9 cellular contexts compared by ENCODE assay signal in genomic region chr2:159497256-159497655, GRCh38.
DNase-seq lines count a peak whose midpoint lies in the region; ATAC-seq, FAIRE-seq and TF ChIP-seq lines count a peak whose summit lies in the region.
"Had no signal": no experiment of that assay in that cellular context is flagged by ENCODE, and none has a peak within 500 bp of the region (broad histone marks: within the 10 kb centered on the region; RNA-seq: fewer than 3 reads in every experiment).

No MANE protein-coding gene starts in this region.

- TF ChIP-seq CTCF in neural crest cell (conservative IDR thresholded peaks at IDR 0.05) (no peak), nephron progenitor cell (IDR thresholded peaks at IDR 0.05) (no peak)

- no peaks in the 10 kb centered on the region for H3K36me3 ChIP-seq in GM23248 (ENCODE audit: low read depth)

- H3K27ac Mint-ChIP-seq in neural crest cell (ENCODE audit: unreplicated experiment) (peak overlapping the region; percentile 63), nephron progenitor cell (no peak overlapping the region)
- H3K27ac Mint-ChIP-seq: T-helper 1 cell treated with Interleukin-12 subunit alpha and Interleukin-12 subunit beta and Interleukin-4 antibody, amounts not matched to agents 30 μg/mL and 1 μg/mL, for 36 hours had no signal

- H2AFZ ChIP-seq in GM23248: peak overlapping the region; percentile 59; the same call in 1 of the 2 replicates

- peaks cover 24% of the 10 kb centered on the region for H3F3A ChIP-seq in GM23248 (ENCODE audit: insufficient read depth)

- H3K4me1 Mint-ChIP-seq in neural crest cell (peaks cover 11% of the 10 kb centered on the region), nephron progenitor cell (no peaks in the 10 kb centered on the region)

- peak overlapping the region; percentile 68 for H3K27ac ChIP-seq in GM23248

- peak; percentile 92 for FAIRE-seq in RCC 7860 (lab: Jason Lieb, UNC)

- H3K36me3 Mint-ChIP-seq in neural crest cell (ENCODE audit: low read depth) (peaks cover 26% of the 10 kb centered on the region), nephron progenitor cell (ENCODE audit: low read depth) (peaks cover 47% of the 10 kb centered on the region)

- no peaks in the 10 kb centered on the region for H3K27me3 Mint-ChIP-seq in neural crest cell (ENCODE audit: low read depth)
- no peaks in the 10 kb centered on the region for H3K27me3 Mint-ChIP-seq in nephron progenitor cell (ENCODE audit: low read depth, poor library complexity)

- H4K20me1 ChIP-seq in GM23248 (ENCODE audit: insufficient read depth): no peaks in the 10 kb centered on the region

- H3K4me1 ChIP-seq in GM23248 (ENCODE audit: insufficient read depth): peaks cover 13% of the 10 kb centered on the region

- peak overlapping the region; percentile 25; the same call in 1 of the 2 replicates for H3K4me3 ChIP-seq in GM23248

- no peak overlapping the region for H3K4me3 Mint-ChIP-seq in neural crest cell
- H3K4me3 Mint-ChIP-seq in nephron progenitor cell: no peak overlapping the region
- H3K4me3 Mint-ChIP-seq: T-helper 1 cell treated with Interleukin-12 subunit alpha and Interleukin-12 subunit beta and Interleukin-4 antibody, amounts not matched to agents 30 μg/mL and 1 μg/mL, for 36 hours had no signal

- H3K27me3 ChIP-seq in GM23248 (replicated peaks; ENCODE audit: insufficient read depth): no peaks in the 10 kb centered on the region

- no peaks in the 10 kb centered on the region for H3K9me2 ChIP-seq in GM23248 (ENCODE audit: insufficient read depth)

- H3K9me3 Mint-ChIP-seq in neural crest cell (peaks cover 19% of the 10 kb centered on the region), nephron progenitor cell (peaks cover 31% of the 10 kb centered on the region)

- in situ Hi-C loops in GM23248 (cut with MboI): no loop called here

- no peaks in the 10 kb centered on the region for H3K9me3 ChIP-seq in GM23248 (ENCODE audit: low read depth)

- 0 out of 2 replicates have a peak overlapping the region, but pooled peaks have one; percentile 13 for H3K9ac ChIP-seq in GM23248

- TF ChIP-seq POLR2A in erythroblast (IDR thresholded peaks at IDR 0.05; ENCODE audit: low read length): no peak

- H3K79me2 ChIP-seq in GM23248 (ENCODE audit: insufficient read depth): peaks cover 5% of the 10 kb centered on the region

- H3K4me2 ChIP-seq in GM23248 (ENCODE audit: unreplicated experiment): peak overlapping the region; percentile 65

- ATAC-seq in HG03442 (IDR thresholded peaks at IDR 0.05; ENCODE audit: unreplicated experiment) (no peak), GM19455 (IDR thresholded peaks at IDR 0.05; ENCODE audit: unreplicated experiment) (no peak)

- DNase-seq in GM23248: peak; percentile 91
- DNase-seq in RCC 7860 (ENCODE audit: low spot score): peak; percentile 85
- DNase-seq in erythroblast (lab: John Stamatoyannopoulos, UW): peak; percentile 34 to 37
- no peak for DNase-seq in neural crest cell (ENCODE audit: low read depth, low spot score)
- no peak for DNase-seq in nephron progenitor cell
- DNase-seq in NCI-H510A treated with DMSO at 0.1 percent for 48 hours (lab: John Stamatoyannopoulos, UW): no peak

Comparison
In these comparisons a context has a peak if more than half of its experiments do, and no peak if none do; other contexts are left out.
1. DNase-seq: peak in GM23248 (single experiment), RCC 7860 (single experiment) and erythroblast (2 of 2); none in neural crest cell (single experiment), nephron progenitor cell (single experiment) and NCI-H510A treated with DMSO at 0.1 percent for 48 hours (single experiment).